ENCODE assay signal across 24 cellular contexts in the genomic region with DNA sequence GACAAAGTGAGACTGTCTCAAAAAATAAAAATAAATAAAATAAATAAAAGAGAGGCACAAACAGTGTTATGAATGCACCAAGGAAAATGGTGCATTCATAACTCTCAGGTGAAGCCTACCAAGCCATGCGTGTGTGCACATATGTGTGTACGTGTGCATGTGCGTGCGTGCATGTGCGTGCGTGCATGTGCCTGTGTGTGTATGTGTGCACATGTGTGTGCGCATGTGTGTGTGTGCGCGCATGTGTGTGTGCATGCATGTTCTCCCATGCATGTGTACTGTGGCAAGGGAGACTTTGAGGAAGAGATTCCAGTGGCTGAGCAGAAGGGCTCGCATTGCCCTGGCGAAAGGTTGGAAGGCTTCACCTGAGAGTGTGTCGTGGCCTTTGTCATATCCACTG. TPM values are rescaled to one million over a fixed set of nuclear protein-coding genes. Genes with fewer than 3 reads are reported as not detected.
A peak's percentile ranks its signal among the peaks of the same experiment; 100 is the strongest.
DNase-seq lines count a peak whose midpoint lies in the region; ATAC-seq, FAIRE-seq and TF ChIP-seq lines count a peak whose summit lies in the region.
"Had no signal": no experiment of that assay in that cellular context is flagged by ENCODE, and none has a peak within 500 bp of the region (broad histone marks: within the 10 kb centered on the region; RNA-seq: fewer than 3 reads in every experiment).

No MANE protein-coding gene starts in this region.

- H3K27ac ChIP-seq in naive thymus-derived CD4-positive, alpha-beta T cell (ENCODE audit: low read depth, low read length), result peak overlapping the region; percentile 94
- H3K27ac ChIP-seq: thyroid gland had no signal

- DNase-seq in CD14-positive monocyte (ENCODE audit: low spot score) (no peak), GM12892 (ENCODE audit: insufficient read length) (no peak), T-helper 17 cell (no peak), MG63 (no peak), Caco-2 (no peak), EL (no peak)
- no peak for DNase-seq in naive thymus-derived CD4-positive, alpha-beta T cell
- DNase-seq: activated CD4-positive, alpha-beta memory T cell treated with anti-CD3 and anti-CD28 coated beads for 36 hours; activated CD4-positive, CD25-positive, alpha-beta regulatory T cell; activated naive CD4-positive, alpha-beta T cell treated with anti-CD3 and anti-CD28 coated beads, Interleukin-2, amount 50 U/mL, for 16 hours; activated T-cell treated with anti-CD3 and anti-CD28 coated beads, Interleukin-2, amount 50 U/mL, for 48 hours; effector CD8-positive, alpha-beta T cell; H7; mammary epithelial cell; NCI-H446 treated with DMSO at 0.1 percent for 48 hours; NK-92 treated with Interleukin-12 subunit alpha and Interleukin-12 subunit beta, amount 100 ng/mL, for 24 hours; stimulated activated CD4-positive, alpha-beta T cell treated with anti-CD3 and anti-CD28 coated beads, Interleukin-1b, Interleukin-23, amount 100 ng/mL, for 48 hours; stimulated activated naive CD8-positive, alpha-beta T cell treated with anti-CD3 and anti-CD28 coated beads, Interleukin-15, Interleukin-2, amounts not matched to agents 100 U/mL and 50 U/mL, for 24 hours; T-helper 9 cell; thyroid gland had no signal

- TF ChIP-seq CTCF in CD14-positive monocyte (IDR thresholded peaks at IDR 0.05), result no peak
- TF ChIP-seq CTCF in Caco-2 (IDR thresholded peaks at IDR 0.05; ENCODE audit: insufficient read depth in 1 of 2, low read depth in 1 of 2, low read length in 1 of 2, severe bottlenecking in 1 of 2, unreplicated experiment in 1 of 2), result no peak

- H3K9me3 Mint-ChIP-seq in CD14-positive monocyte (no peaks in the 10 kb centered on the region), Caco-2 (ENCODE audit: unreplicated experiment) (no peaks in the 10 kb centered on the region)
- H3K9me3 Mint-ChIP-seq in naive thymus-derived CD4-positive, alpha-beta T cell, result peaks cover 0 to 5% (median 0%) of the 10 kb centered on the region in 11 donors
- H3K9me3 Mint-ChIP-seq: activated CD4-positive, alpha-beta memory T cell treated with anti-CD3 and anti-CD28 coated beads for 36 hours had no signal

- H3K4me1 ChIP-seq in naive thymus-derived CD4-positive, alpha-beta T cell (ENCODE audit: control insufficient read depth in 2 of 2, insufficient read depth in 2 of 2, low read length in 2 of 2), result peaks cover 23% of the 10 kb centered on the region in 2 donors
- no peaks in the 10 kb centered on the region for H3K4me1 ChIP-seq in Caco-2
- H3K4me1 ChIP-seq: thyroid gland had no signal

- H3K36me3 Mint-ChIP-seq in CD14-positive monocyte (peaks cover 16 to 29% of the 10 kb centered on the region in 2 donors), T-helper 17 cell (ENCODE audit: low read depth) (peaks cover 15% of the 10 kb centered on the region), Caco-2 (ENCODE audit: insufficient read depth, unreplicated experiment) (no peaks in the 10 kb centered on the region)
- peaks cover 0 to 47% (median 13%) of the 10 kb centered on the region in 5 donors for H3K36me3 Mint-ChIP-seq in naive thymus-derived CD4-positive, alpha-beta T cell

- H3K9me3 ChIP-seq in T-helper 17 cell (ENCODE audit: control insufficient read depth, low read length, poor library complexity, severe bottlenecking), result no peaks in the 10 kb centered on the region
- no peaks in the 10 kb centered on the region for H3K9me3 ChIP-seq in naive thymus-derived CD4-positive, alpha-beta T cell (ENCODE audit: control insufficient read depth in 2 of 3, low read length in 3 of 3)
- H3K9me3 ChIP-seq in MG63, result no peaks in the 10 kb centered on the region
- no peaks in the 10 kb centered on the region for H3K9me3 ChIP-seq in Caco-2
- H3K9me3 ChIP-seq: thyroid gland had no signal

- FAIRE-seq in GM12892 (lab: Jason Lieb, UNC), result peak; percentile 48
- FAIRE-seq: HTR-8/SVneo had no signal

- intact Hi-C loops in CD14-positive monocyte (cut with micrococcal nuclease), result loop anchor here (2.0 to 10.0 kb wide), 3 partner anchors 63 to 77 kb away; a partner anchor contains a TSS
- intact Hi-C loops in naive thymus-derived CD4-positive, alpha-beta T cell (cut with micrococcal nuclease), result no loop called here
- intact Hi-C loops in Caco-2 (cut with micrococcal nuclease; ENCODE audit: unreplicated experiment), result no loop called here

- H3K27me3 Mint-ChIP-seq in CD14-positive monocyte (ENCODE audit: low read depth in 3 of 3) (peaks cover 0 to 5% (median 0%) of the 10 kb centered on the region in 3 donors), T-helper 17 cell (no peaks in the 10 kb centered on the region), Caco-2 (ENCODE audit: insufficient read depth, unreplicated experiment) (no peaks in the 10 kb centered on the region)
- H3K27me3 Mint-ChIP-seq in naive thymus-derived CD4-positive, alpha-beta T cell, result no peaks in the 10 kb centered on the region
- H3K27me3 Mint-ChIP-seq: activated CD4-positive, alpha-beta memory T cell treated with anti-CD3 and anti-CD28 coated beads for 36 hours; progenitor cell of endocrine pancreas had no signal

- no peak for ATAC-seq in T-helper 17 cell
- ATAC-seq in naive thymus-derived CD4-positive, alpha-beta T cell, result no peak
- ATAC-seq in GM18909 (IDR thresholded peaks at IDR 0.05; ENCODE audit: poor library complexity, unreplicated experiment), result no peak
- ATAC-seq: stimulated activated naive CD8-positive, alpha-beta T cell treated with anti-CD3 and anti-CD28 coated beads, Interleukin-15, Interleukin-2, amounts not matched to agents 100 U/mL and 50 U/mL, for 24 hours had no signal

- H3K4me3 Mint-ChIP-seq in CD14-positive monocyte (peak overlapping the region in 1 of 2 donors; percentile 96), T-helper 17 cell (no peak overlapping the region), Caco-2 (ENCODE audit: unreplicated experiment) (no peak overlapping the region)
- H3K4me3 Mint-ChIP-seq in naive thymus-derived CD4-positive, alpha-beta T cell, result peak overlapping the region in 7 of 10 donors; percentile 32 to 99 (median 68)

- POLR2A ChIA-PET in naive thymus-derived CD4-positive, alpha-beta T cell (lab: Charles Lee), result interaction anchor here (0.6 to 0.7 kb wide), 3 partner anchors 14 to 841 kb away, joined by 3 to 4 read pairs (median 3); no protein-coding TSS in a partner anchor
- POLR2A ChIA-PET in Caco-2 (lab: Charles Lee), result no interaction called here

- no peaks in the 10 kb centered on the region for H3K27me3 ChIP-seq in naive thymus-derived CD4-positive, alpha-beta T cell (ENCODE audit: control insufficient read depth in 2 of 2, insufficient read depth in 2 of 2, low read length in 2 of 2)
- H3K27me3 ChIP-seq in MG63 (no peaks in the 10 kb centered on the region), Caco-2 (replicated peaks; ENCODE audit: control insufficient read depth, insufficient read depth, low read length) (no peaks in the 10 kb centered on the region)
- H3K27me3 ChIP-seq: thyroid gland had no signal

- no TSS peak for BruUV-seq in Caco-2 (replicated peaks; lab: Mats Ljungman, UMichigan)

- CTCF ChIA-PET in naive thymus-derived CD4-positive, alpha-beta T cell (lab: Charles Lee), result no interaction called here
- CTCF ChIA-PET in Caco-2 (lab: Charles Lee), result no interaction called here

- H3K4me3 ChIP-seq in naive thymus-derived CD4-positive, alpha-beta T cell (ENCODE audit: low read length), result no peak overlapping the region
- H3K4me3 ChIP-seq in MG63 (no peak overlapping the region), Caco-2 (ENCODE audit: low read depth, low read length) (no peak overlapping the region)
- H3K4me3 ChIP-seq: thyroid gland had no signal

- H3K4me1 Mint-ChIP-seq in CD14-positive monocyte (peaks cover 59% of the 10 kb centered on the region), T-helper 17 cell (peaks cover 50% of the 10 kb centered on the region), Caco-2 (ENCODE audit: low read depth, unreplicated experiment) (peaks cover 15% of the 10 kb centered on the region)
- H3K4me1 Mint-ChIP-seq in naive thymus-derived CD4-positive, alpha-beta T cell, result peaks cover 28 to 54% (median 50%) of the 10 kb centered on the region in 7 donors

- peak; percentile 26; the same call in 1 of the 2 replicates for TF ChIP-seq POLR2A in GM12892 (IDR thresholded peaks at IDR 0.05; ENCODE audit: low read depth, low read length)

- peak overlapping the region in 4 of 7 donors; percentile 91 to 98 (median 92) for H3K27ac Mint-ChIP-seq in CD14-positive monocyte
- peak overlapping the region; percentile 99 for H3K27ac Mint-ChIP-seq in T-helper 17 cell
- peak overlapping the region in 7 of 9 donors; percentile 51 to 98 (median 79) for H3K27ac Mint-ChIP-seq in naive thymus-derived CD4-positive, alpha-beta T cell
- no peak overlapping the region for H3K27ac Mint-ChIP-seq in Caco-2 (ENCODE audit: unreplicated experiment)
- H3K27ac Mint-ChIP-seq: activated CD4-positive, alpha-beta memory T cell treated with anti-CD3 and anti-CD28 coated beads for 36 hours had no signal

- peaks cover 0 to 10% (median 0%) of the 10 kb centered on the region in 3 experiments for H3K36me3 ChIP-seq in naive thymus-derived CD4-positive, alpha-beta T cell (ENCODE audit: control insufficient read depth in 2 of 3, insufficient read depth in 3 of 3, low read length in 3 of 3)
- H3K36me3 ChIP-seq in MG63 (no peaks in the 10 kb centered on the region), Caco-2 (ENCODE audit: control insufficient read depth, insufficient read depth, low read length) (no peaks in the 10 kb centered on the region)
- H3K36me3 ChIP-seq: thyroid gland had no signal

RNA-seq across cellular contexts. Expression of a gene that starts 4.7 kb away (rescaled TPM):
- 10 to 100 TPM; 46.6 to 71.0 TPM for polyA plus RNA-seq in CD14-positive monocyte
- polyA plus RNA-seq in GM12892 (2012; ENCODE audit: missing spikeins), result 58.5 TPM
- total RNA-seq in T-helper 17 cell (100 to 1,000 TPM; 122 to 147 TPM), Caco-2 (2022) (not detected in 2 replicates)
- total RNA-seq in naive thymus-derived CD4-positive, alpha-beta T cell, result 100 to 1,000 TPM in 4 of 5 experiments, 10 to 100 TPM in 1; 79.5 to 333 (median 124) TPM
- 100 to 1,000 TPM in 1 of 2 donors, 10 to 100 TPM in 1; 96.0 to 183 TPM for polyA plus RNA-seq in naive thymus-derived CD4-positive, alpha-beta T cell
- total RNA-seq in MG63 (2014; rRNA removed; shearing (Covaris generic); ENCODE audit: low replicate concordance), result not detected in 2 replicates
- total RNA-seq: glomerular endothelial cell, mammary epithelial cell had no signal
- polyA plus RNA-seq: mammary epithelial cell had no signal

RNA-seq across cellular contexts. Expression of a gene that starts 11.2 kb away (rescaled TPM):
- 1 to 10 TPM; 2.1 to 3.9 TPM for polyA plus RNA-seq in CD14-positive monocyte
- 23.7 TPM for polyA plus RNA-seq in GM12892 (2012; ENCODE audit: missing spikeins)
- total RNA-seq in T-helper 17 cell (under 1 TPM; 0.72 to 0.96 TPM), Caco-2 (2022) (176 and 178 TPM in 2 replicates)
- total RNA-seq in naive thymus-derived CD4-positive, alpha-beta T cell, result 1 to 10 TPM in 3 of 5 experiments, under 1 TPM in 2; 0.57 to 6.5 (median 1.4) TPM
- polyA plus RNA-seq in naive thymus-derived CD4-positive, alpha-beta T cell, result under 1 TPM; 0.54 to 0.66 TPM
- total RNA-seq in MG63 (2014; rRNA removed; shearing (Covaris generic); ENCODE audit: low replicate concordance), result 0.36 and 0.64 TPM in 2 replicates

Comparison
In these comparisons a context has a peak if more than half of its experiments do, and no peak if none do; other contexts are left out.
1. H3K4me3 Mint-ChIP-seq: peak in naive thymus-derived CD4-positive, alpha-beta T cell (7 of 10); none in T-helper 17 cell (single experiment) and Caco-2 (single experiment).
2. RNA of a gene that starts 4.7 kb away (total RNA-seq): 122 to 147 TPM in T-helper 17 cell and 79.5 to 333 TPM in naive thymus-derived CD4-positive, alpha-beta T cell; not detected in Caco-2 and not detected in MG63; every median in the first group is over 10 times any median in the second.
3. RNA of a gene that starts 11.2 kb away (total RNA-seq): 176 to 178 TPM in Caco-2; 0.57 to 6.5 TPM in naive thymus-derived CD4-positive, alpha-beta T cell, 0.72 to 0.96 TPM in T-helper 17 cell and 0.36 to 0.64 TPM in MG63; every median in the first group is over 10 times any median in the second.
4. intact Hi-C loops: an anchor here in CD14-positive monocyte (2.0 to 10.0 kb wide); none called in naive thymus-derived CD4-positive, alpha-beta T cell and Caco-2.